1 cellular context compared by ENCODE assay signal in the genomic region with DNA sequence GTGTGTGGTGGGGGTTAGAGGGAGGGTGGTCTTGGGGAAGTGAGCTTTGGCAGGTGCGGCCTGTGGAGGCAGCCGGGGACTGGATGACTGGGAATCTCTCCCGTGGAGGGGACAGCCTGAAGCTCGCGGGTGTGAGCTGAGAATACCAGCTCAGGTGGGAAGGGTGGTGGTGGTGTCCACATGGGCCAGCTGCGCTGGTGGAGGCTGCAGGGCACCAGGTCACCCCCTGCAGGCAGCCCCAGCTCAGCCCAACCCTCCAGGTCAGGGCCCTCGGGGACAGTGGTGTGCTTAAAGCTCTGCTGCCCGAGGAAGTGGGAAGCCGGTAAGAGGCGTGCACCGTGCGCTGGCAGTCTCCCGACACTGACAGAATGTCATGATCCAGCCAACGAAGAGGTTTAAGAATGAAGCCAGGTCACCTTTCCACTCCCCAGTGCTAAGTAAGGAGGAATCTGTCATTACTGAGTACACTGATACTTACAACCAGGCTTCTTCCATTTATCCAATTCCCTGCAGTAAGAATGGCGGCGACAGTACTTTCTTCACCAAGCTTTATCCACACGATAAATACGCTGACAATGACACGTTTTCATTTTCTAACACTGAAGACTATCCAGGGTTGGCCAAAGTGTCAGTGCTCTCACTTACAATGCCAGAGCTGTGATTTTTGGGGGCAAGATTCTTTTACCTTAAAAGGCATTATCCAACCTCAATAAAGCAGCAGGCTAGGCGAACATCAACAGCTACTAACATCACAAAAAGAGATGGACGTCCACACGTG.
TF ChIP-seq lines count a peak whose summit lies in the region.

No MANE protein-coding gene starts in this region.

TF ChIP-seq in IMR-90, 13 proteins besides CTCF, POLR2A, EP300 and RAD21:
- TF ChIP-seq MAFK (IDR thresholded peaks at IDR 0.05; ENCODE audit: low read depth, low read length) (peak; percentile 28; the same call in 1 of the 2 replicates), RCOR1 (IDR thresholded peaks at IDR 0.05; ENCODE audit: insufficient replicate concordance, low read length) (no peak), CEBPB (IDR thresholded peaks at IDR 0.05; ENCODE audit: low read depth, low read length) (no peak)
